32 cellular contexts compared by ENCODE assay signal in genomic region chr10:121952226-121952625, GRCh38. TPM values are rescaled to one million over a fixed set of nuclear protein-coding genes. Genes with fewer than 3 reads are reported as not detected.
DNase-seq lines count a peak whose midpoint lies in the region; ATAC-seq and TF ChIP-seq lines count a peak whose summit lies in the region.
"Had no signal": no experiment of that assay in that cellular context is flagged by ENCODE, and none has a peak within 500 bp of the region (broad histone marks: within the 10 kb centered on the region; RNA-seq: fewer than 3 reads in every experiment).

No MANE protein-coding gene starts in this region.

- POLR2A ChIA-PET in WTC11 (lab: Charles Lee) = no interaction called here

- intact Hi-C loops in heart left ventricle (cut with DNase I) = no loop called here

- H3K27me3 Mint-ChIP-seq in WTC11 (ENCODE audit: low read depth) = no peaks in the 10 kb centered on the region
- H3K27me3 Mint-ChIP-seq: activated CD4-positive, alpha-beta memory T cell treated with anti-CD3 and anti-CD28 coated beads for 36 hours; activated naive CD4-positive, alpha-beta T cell treated with anti-CD3 and anti-CD28 coated beads, Interleukin-2, amount 50 U/mL, for 24 hours; activated T-helper 17 cell treated with anti-CD3 and anti-CD28 coated beads, Interleukin-2, amount 50 U/mL, for 72 hours; CD8-positive, alpha-beta memory T cell; naive B cell; progenitor cell of endocrine pancreas had no signal

- peaks cover 0 to 31% (median 15%) of the 10 kb centered on the region in 9 donors for H3K36me3 ChIP-seq in heart left ventricle
- H3K36me3 ChIP-seq: neutrophil, uterus had no signal

- H3K27me3 ChIP-seq in heart left ventricle = no peaks in the 10 kb centered on the region
- H3K27me3 ChIP-seq: neutrophil, sigmoid colon, SJSA1, testis, uterus had no signal

- H3K36me3 Mint-ChIP-seq in WTC11 = peaks cover 4% of the 10 kb centered on the region

- H3K27ac ChIP-seq in heart left ventricle = no peak overlapping the region
- H3K27ac ChIP-seq: left ventricle myocardium inferior, neutrophil, sigmoid colon, SJSA1, testis, uterus had no signal

- no peak overlapping the region for H3K27ac Mint-ChIP-seq in WTC11
- H3K27ac Mint-ChIP-seq: activated CD4-positive, alpha-beta memory T cell treated with anti-CD3 and anti-CD28 coated beads for 36 hours; activated naive CD4-positive, alpha-beta T cell treated with anti-CD3 and anti-CD28 coated beads, Interleukin-2, amount 50 U/mL, for 24 hours; activated T-helper 17 cell treated with anti-CD3 and anti-CD28 coated beads, Interleukin-2, amount 50 U/mL, for 72 hours; endodermal cell had no signal

- no peak overlapping the region for H3K4me3 Mint-ChIP-seq in WTC11
- H3K4me3 Mint-ChIP-seq: activated CD4-positive, alpha-beta memory T cell treated with anti-CD3 and anti-CD28 coated beads for 36 hours; activated naive CD4-positive, alpha-beta T cell treated with anti-CD3 and anti-CD28 coated beads, Interleukin-2, amount 50 U/mL, for 24 hours; activated T-helper 17 cell treated with anti-CD3 and anti-CD28 coated beads, Interleukin-2, amount 50 U/mL, for 72 hours; CD8-positive, alpha-beta memory T cell; endodermal cell; naive B cell had no signal

- CTCF ChIA-PET in WTC11 (lab: Charles Lee) = interaction anchor here (1.3 kb wide), 1 partner anchor 23 kb away, joined by 9 read pairs; the partner anchor contains the start of gene NSMCE4A

- WGBS in heart left ventricle, 4 donors = 89 to 95% (median 92%) methylated on average over 5 of the region's 5 CpGs

- no peaks in the 10 kb centered on the region for H3K4me1 ChIP-seq in heart left ventricle
- H3K4me1 ChIP-seq: left ventricle myocardium inferior, testis, uterus had no signal

- no peaks in the 10 kb centered on the region for H3K9me3 ChIP-seq in heart left ventricle
- H3K9me3 ChIP-seq: left ventricle myocardium inferior, neutrophil, sigmoid colon, SJSA1, testis, uterus had no signal

- no peak for TF ChIP-seq POLR2A in heart left ventricle (IDR thresholded peaks at IDR 0.05)

- TF ChIP-seq CTCF in WTC11 (IDR thresholded peaks at IDR 0.05) = no peak
- TF ChIP-seq CTCF in fibroblast of the aortic adventitia (IDR thresholded peaks at IDR 0.05; ENCODE audit: insufficient read depth, low read length) = no peak
- TF ChIP-seq CTCF in heart left ventricle (IDR thresholded peaks at IDR 0.05) = no peak

- DNase-seq in A172 (ENCODE audit: low spot score) (peak; percentile 48), H4 (ENCODE audit: low spot score) (peak; percentile 65), WTC11 (ENCODE audit: low spot score) (no peak), fibroblast of the aortic adventitia (ENCODE audit: low read depth) (peak; percentile 54), heart left ventricle (no peak)
- DNase-seq in effector CD4-positive, alpha-beta T cell = no peak
- DNase-seq: 8988T; activated CD4-positive, alpha-beta memory T cell treated with anti-CD3 and anti-CD28 coated beads for 36 hours; activated CD8-positive, alpha-beta memory T cell treated with anti-CD3 and anti-CD28 coated beads, Interleukin-2, amount 50 U/mL, for 4 hours; CD8-positive, alpha-beta memory T cell; cortex of kidney; endodermal cell; islet precursor cell; left ventricle myocardium inferior; MM.1S; naive B cell; NCI-H1417; NCI-H2081; NCI-H226; sigmoid colon; stimulated activated naive CD4-positive, alpha-beta T cell treated with Interleukin-2 at 50 U/mL for 16 hours; testis; uterus had no signal

- H3K4me3 ChIP-seq in fibroblast of the aortic adventitia (ENCODE audit: low read depth, low read length) = no peak overlapping the region
- H3K4me3 ChIP-seq in heart left ventricle = no peak overlapping the region
- H3K4me3 ChIP-seq: left ventricle myocardium inferior, sigmoid colon, SJSA1, testis, uterus had no signal

- ATAC-seq in WTC11 = no peak
- no peak for ATAC-seq in GM21717 (IDR thresholded peaks at IDR 0.05; ENCODE audit: unreplicated experiment)
- ATAC-seq in HG02981 (IDR thresholded peaks at IDR 0.05; ENCODE audit: unreplicated experiment) = no peak
- no peak for ATAC-seq in heart left ventricle
- ATAC-seq: activated CD4-positive, CD25-positive, alpha-beta regulatory T cell treated with anti-CD3 and anti-CD28 coated beads, Interleukin-2, amount 50 U/mL, for 24 hours; activated T-helper 17 cell treated with anti-CD3 and anti-CD28 coated beads, Interleukin-2, amount 50 U/mL, for 72 hours; esophagus mucosa had no signal

- H3K9me3 Mint-ChIP-seq in WTC11 = no peaks in the 10 kb centered on the region
- H3K9me3 Mint-ChIP-seq: activated CD4-positive, alpha-beta memory T cell treated with anti-CD3 and anti-CD28 coated beads for 36 hours; activated naive CD4-positive, alpha-beta T cell treated with anti-CD3 and anti-CD28 coated beads, Interleukin-2, amount 50 U/mL, for 24 hours; activated T-helper 17 cell treated with anti-CD3 and anti-CD28 coated beads, Interleukin-2, amount 50 U/mL, for 72 hours; endodermal cell had no signal

- H3K4me1 Mint-ChIP-seq in WTC11 = peaks cover 10% of the 10 kb centered on the region
- H3K4me1 Mint-ChIP-seq: activated naive CD4-positive, alpha-beta T cell treated with anti-CD3 and anti-CD28 coated beads, Interleukin-2, amount 50 U/mL, for 24 hours; CD8-positive, alpha-beta memory T cell had no signal

TF ChIP-seq in WTC11, 78 proteins besides CTCF, POLR2A, EP300 and RAD21:
- TF ChIP-seq MYBL2 (CRISPR knock-in tag; IDR thresholded peaks at IDR 0.05) = no peak
- TF ChIP-seq PRRX2 (CRISPR knock-in tag; IDR thresholded peaks at IDR 0.05) = peak; percentile 10; the same call in 1 of the 2 replicates

RNA-seq across cellular contexts. Expression of gene NSMCE4A, which starts 22.8 kb away (rescaled TPM):
- total RNA-seq in A172 (2014; rRNA removed; shearing (Covaris generic)) = 30.0 and 38.8 TPM in 2 replicates
- total RNA-seq in H4 (2014; rRNA removed; shearing (Covaris generic)) = 52.6 and 62.4 TPM in 2 replicates
- total RNA-seq in WTC11 (2021) (61.8 to 64.9 TPM (median 64.4 TPM) in 3 replicates), fibroblast of the aortic adventitia (ENCODE audit: low replicate concordance) (25.0 and 39.3 TPM in 2 replicates), heart left ventricle (10 to 100 TPM; 19.8 to 33.6 (median 25.6) TPM)
- 10 to 100 TPM; 25.8 to 31.2 TPM for polyA plus RNA-seq in heart left ventricle

RNA-seq across cellular contexts. Expression of gene ATE1, which starts 24.4 kb away (rescaled TPM):
- 10.6 and 11.6 TPM in 2 replicates for total RNA-seq in A172 (2014; rRNA removed; shearing (Covaris generic))
- 11.1 and 25.7 TPM in 2 replicates for total RNA-seq in H4 (2014; rRNA removed; shearing (Covaris generic))
- total RNA-seq in WTC11 (2021) (20.5 to 23.8 TPM (median 22.6 TPM) in 3 replicates), fibroblast of the aortic adventitia (ENCODE audit: low replicate concordance) (39.9 and 53.2 TPM in 2 replicates), heart left ventricle (10 to 100 TPM; 30.3 to 50.1 (median 40.4) TPM)
- polyA plus RNA-seq in heart left ventricle = 10 to 100 TPM; 15.2 to 15.9 TPM

RNA-seq across cellular contexts. Expression of gene TACC2, which starts 36.7 kb away (rescaled TPM):
- 4.4 and 8.5 TPM in 2 replicates for total RNA-seq in A172 (2014; rRNA removed; shearing (Covaris generic))
- 1.8 and 3.0 TPM in 2 replicates for total RNA-seq in H4 (2014; rRNA removed; shearing (Covaris generic))
- total RNA-seq in WTC11 (2021) (22.2 to 28.9 TPM (median 23.1 TPM) in 3 replicates), fibroblast of the aortic adventitia (ENCODE audit: low replicate concordance) (9.2 and 15.3 TPM in 2 replicates), heart left ventricle (100 to 1,000 TPM; 225 to 456 (median 334) TPM)
- 100 to 1,000 TPM in 1 of 2 donors, 10 to 100 TPM in 1; 96.7 to 239 TPM for polyA plus RNA-seq in heart left ventricle
- total RNA-seq: activated CD4-positive, alpha-beta memory T cell treated with anti-CD3 and anti-CD28 coated beads for 36 hours; activated T-helper 17 cell treated with anti-CD3 and anti-CD28 coated beads, Interleukin-2, amount 50 U/mL, for 72 hours; CD8-positive, alpha-beta memory T cell had no signal
- polyA plus RNA-seq: CD8-positive, alpha-beta memory T cell had no signal

Comparison
In these comparisons a context has a peak if more than half of its experiments do, and no peak if none do; other contexts are left out.
1. DNase-seq: peak in A172 (single experiment), H4 (single experiment) and fibroblast of the aortic adventitia (single experiment); none in WTC11 (single experiment), effector CD4-positive, alpha-beta T cell (single experiment) and heart left ventricle (0 of 5).